In genomic region chr22:45077826-45078334, GRCh38 we compare ENCODE assay signal across 10 cellular contexts.
"Had no signal": no experiment of that assay in that cellular context is flagged by ENCODE, and none has a peak within 500 bp of the region (broad histone marks: within the 10 kb centered on the region; RNA-seq: fewer than 3 reads in every experiment).

No MANE protein-coding gene starts in this region.

- H3K4me3 Mint-ChIP-seq: GM23338, HFFc6, IgD-negative memory B cell had no signal

- H3K4me1 ChIP-seq: HAP-1 had no signal

- ATAC-seq: GM23338, HCT116, HepG2 had no signal

- H3K9ac ChIP-seq: KMS-11 had no signal

- H3K36me3 ChIP-seq: HAP-1 had no signal

- H3K36me3 Mint-ChIP-seq: IgD-negative memory B cell had no signal

- H3K9me3 ChIP-seq: HAP-1 had no signal

- H3K27ac ChIP-seq: HL-60, KMS-11 had no signal

- H3K4me3 ChIP-seq: GM23338, HAP-1 had no signal

- DNase-seq: H7, HFFc6, KBM-7 had no signal

- FAIRE-seq: HepG2 had no signal

- H3K27ac Mint-ChIP-seq: GM23338, HFFc6, IgD-negative memory B cell had no signal

- H2AFZ ChIP-seq: GM23338 had no signal

- H3K4me2 ChIP-seq: GM23338, KMS-11 had no signal
